In genomic region chr2:201072201-201072530, GRCh38 we compare ENCODE assay signal across 8 cellular contexts. TPM values are rescaled to one million over a fixed set of nuclear protein-coding genes. Genes with fewer than 3 reads are reported as not detected.
A peak's percentile ranks its signal among the peaks of the same experiment; 100 is the strongest.
DNase-seq lines count a peak whose midpoint lies in the region; ATAC-seq, FAIRE-seq and TF ChIP-seq lines count a peak whose summit lies in the region.

No MANE protein-coding gene starts in this region.

- DNase-seq in NCI-H510A treated with DMSO at 0.1 percent for 48 hours (lab: John Stamatoyannopoulos, UW): peak; percentile 57
- no peak for DNase-seq in NCI-H510A (lab: John Stamatoyannopoulos, UW)
- peak; percentile 45 for DNase-seq in NCI-H1694 treated with DMSO at 0.1 percent for 48 hours (lab: John Stamatoyannopoulos, UW)
- no peak for DNase-seq in endodermal cell
- no peak for DNase-seq in pancreas
- DNase-seq in DMS153 treated with DMSO at 0.1 percent for 48 hours (lab: John Stamatoyannopoulos, UW; ENCODE audit: unreplicated experiment): no peak
- no peak for DNase-seq in SK-N-DZ (ENCODE audit: low spot score)
- DNase-seq in NCI-H226: no peak

- H3K27ac Mint-ChIP-seq in endodermal cell: peak overlapping the region; percentile 95

- H3K4me1 ChIP-seq in endodermal cell (ENCODE audit: control insufficient read depth, insufficient read depth, low read length): no peaks in the 10 kb centered on the region
- H3K4me1 ChIP-seq in pancreas: peaks cover 9 to 30% (median 23%) of the 10 kb centered on the region in 3 donors

- no peaks in the 10 kb centered on the region for H3K36me3 Mint-ChIP-seq in endodermal cell (ENCODE audit: low read depth)

- H3K9me3 ChIP-seq in endodermal cell (ENCODE audit: control insufficient read depth, low read length): no peaks in the 10 kb centered on the region
- no peaks in the 10 kb centered on the region for H3K9me3 ChIP-seq in pancreas

- H3K27me3 ChIP-seq in endodermal cell (ENCODE audit: control insufficient read depth, insufficient read depth, low read length, poor library complexity, severe bottlenecking) (no peaks in the 10 kb centered on the region), pancreas (no peaks in the 10 kb centered on the region)

- TF ChIP-seq CTCF in endodermal cell (conservative IDR thresholded peaks at IDR 0.05) (no peak), pancreas (IDR thresholded peaks at IDR 0.05) (no peak)

- H3K36me3 ChIP-seq in endodermal cell (ENCODE audit: control insufficient read depth, insufficient read depth, low read length) (no peaks in the 10 kb centered on the region), pancreas (no peaks in the 10 kb centered on the region)

- peak overlapping the region; percentile 98 for H3K4me3 Mint-ChIP-seq in endodermal cell

- H3K9me3 Mint-ChIP-seq in endodermal cell: no peaks in the 10 kb centered on the region

- no peak for FAIRE-seq in pancreas (lab: Jason Lieb, UNC)

- no peaks in the 10 kb centered on the region for H3K27me3 Mint-ChIP-seq in endodermal cell (ENCODE audit: insufficient read depth)

- peaks cover 22% of the 10 kb centered on the region for H3K4me1 Mint-ChIP-seq in endodermal cell

- intact Hi-C loops in pancreas (cut with DNase I): no loop called here

- peak in 3 of 4 donors; percentile 2 for ATAC-seq in pancreas

- H3K9ac ChIP-seq in endodermal cell (ENCODE audit: extremely low read depth, low read length, poor library complexity, severe bottlenecking): peak overlapping the region; percentile 76

- H3K4me3 ChIP-seq in endodermal cell (ENCODE audit: low read length) (peak overlapping the region; percentile 99), pancreas (peak overlapping the region; percentile 63 to 96 (median 91))

- no peak overlapping the region for H3K27ac ChIP-seq in endodermal cell (ENCODE audit: low read depth, low read length)
- peak overlapping the region in 2 of 4 donors; percentile 85 to 88 for H3K27ac ChIP-seq in pancreas

- WGBS in endodermal cell (ENCODE audit: insufficient coverage in 1 of 2, insufficient read length in 1 of 2), 2 experiments: 0 to 13% methylated on average over 1 to 4 of the region's 5 CpGs
- WGBS in pancreas, 2 donors: 2% methylated on average over 5 of the region's 5 CpGs

RNA-seq across cellular contexts. Expression of gene NDUFB3, which starts 0.4 kb away (rescaled TPM):
- total RNA-seq in endodermal cell (100 to 1,000 TPM in 1 of 2 donors, 10 to 100 TPM in 1; 82.3 to 163 TPM), pancreas (10 to 100 TPM; 14.8 to 36.7 (median 26.6) TPM)
- 95.5 TPM for polyA plus RNA-seq in endodermal cell (2013, experiment 1 of 2)
- polyA plus RNA-seq in endodermal cell (2013, experiment 2 of 2): 101 TPM
- 10 to 100 TPM; 23.2 to 42.5 TPM for polyA plus RNA-seq in pancreas
- polyA plus RNA-seq in SK-N-DZ (2014; cell fraction: cytosol; rRNA removed): 240 and 327 TPM in 2 replicates
- 152 and 157 TPM in 2 replicates for polyA plus RNA-seq in SK-N-DZ (2014; cell fraction: nucleus; rRNA removed)

RNA-seq across cellular contexts. Expression of gene HYCC2, which starts 0.7 kb away (rescaled TPM):
- 10 to 100 TPM; 18.8 to 47.6 TPM for total RNA-seq in endodermal cell
- 7.6 TPM for polyA plus RNA-seq in endodermal cell (2013, experiment 1 of 2)
- polyA plus RNA-seq in endodermal cell (2013, experiment 2 of 2): 7.5 TPM
- 10 to 100 TPM in 3 of 6 donors, 1 to 10 TPM in 3; 7.2 to 14.5 (median 9.6) TPM for total RNA-seq in pancreas
- 1 to 10 TPM; 4.2 to 4.7 TPM for polyA plus RNA-seq in pancreas
- polyA plus RNA-seq in SK-N-DZ (2014; cell fraction: cytosol; rRNA removed): 2.3 and 3.1 TPM in 2 replicates
- polyA plus RNA-seq in SK-N-DZ (2014; cell fraction: nucleus; rRNA removed): 4.9 and 6.1 TPM in 2 replicates

RNA-seq across cellular contexts. Expression of gene CFLAR, which starts 43.8 kb away (rescaled TPM):
- total RNA-seq in endodermal cell (100 to 1,000 TPM; 168 to 197 TPM), pancreas (100 to 1,000 TPM in 1 of 6 donors, 10 to 100 TPM in 5; 37.0 to 101 (median 56.6) TPM)
- 29.0 TPM for polyA plus RNA-seq in endodermal cell (2013, experiment 1 of 2)
- 34.7 TPM for polyA plus RNA-seq in endodermal cell (2013, experiment 2 of 2)
- polyA plus RNA-seq in pancreas: 10 to 100 TPM; 34.6 to 37.1 TPM
- polyA plus RNA-seq in SK-N-DZ (2014; cell fraction: cytosol; rRNA removed): 0.43 and 2.4 TPM in 2 replicates
- 0.53 and 2.4 TPM in 2 replicates for polyA plus RNA-seq in SK-N-DZ (2014; cell fraction: nucleus; rRNA removed)

Comparison
In these comparisons a context has a peak if more than half of its experiments do, and no peak if none do; other contexts are left out.
1. DNase-seq: peak in NCI-H510A treated with DMSO at 0.1 percent for 48 hours (single experiment) and NCI-H1694 treated with DMSO at 0.1 percent for 48 hours (single experiment); none in NCI-H510A (single experiment), endodermal cell (single experiment), pancreas (0 of 6), DMS153 treated with DMSO at 0.1 percent for 48 hours (single experiment), SK-N-DZ (single experiment) and NCI-H226 (single experiment).